Comparison of ENCODE assay signal across 1 cellular context in the genomic region with DNA sequence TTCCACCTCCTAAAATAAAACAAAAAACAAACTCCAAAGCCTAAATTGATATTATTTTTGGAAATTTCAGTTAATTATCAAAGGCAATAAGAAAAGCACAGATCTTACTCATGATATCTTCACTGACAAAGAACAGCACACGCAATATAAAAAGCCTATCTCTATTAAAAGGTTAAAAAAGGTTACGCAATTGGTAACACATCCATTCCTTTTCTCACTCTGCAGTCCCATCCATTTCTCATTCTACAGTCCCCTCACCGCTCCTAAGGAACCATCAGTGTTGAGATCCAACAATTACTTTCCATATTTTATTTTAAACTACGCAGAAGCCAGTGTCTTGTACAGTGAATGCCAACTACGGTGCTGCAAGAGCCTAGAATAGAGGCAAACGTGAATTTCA.
TF ChIP-seq lines count a peak whose summit lies in the region.

No MANE protein-coding gene starts in this region.

TF ChIP-seq in H1, 55 proteins besides CTCF, POLR2A, EP300 and RAD21:
- TF ChIP-seq CEBPB (IDR thresholded peaks at IDR 0.05; ENCODE audit: low read depth, low read length), result peak; percentile 87; the same call in 1 of the 2 replicates
- no peak for TF ChIP-seq CBX5 (IDR thresholded peaks at IDR 0.05; ENCODE audit: low read depth, low read length)
